8 cellular contexts compared by ENCODE assay signal in genomic region chr11:13669544-13670488, GRCh38. TPM values are rescaled to one million over a fixed set of nuclear protein-coding genes. Genes with fewer than 3 reads are reported as not detected.
DNase-seq lines count a peak whose midpoint lies in the region; ATAC-seq and TF ChIP-seq lines count a peak whose summit lies in the region.

No MANE protein-coding gene starts in this region.

- H3K27ac ChIP-seq in left lung, result peak overlapping the region; percentile 91 to 97
- H3K27ac ChIP-seq in urinary bladder (ENCODE audit: low read depth), result peak overlapping the region; percentile 80

- H3K9me3 Mint-ChIP-seq in activated naive CD8-positive, alpha-beta T cell treated with anti-CD3 and anti-CD28 coated beads, Interleukin-2, amount 50 U/mL, for 24 hours, result no peaks in the 10 kb centered on the region

- H3K4me1 ChIP-seq in HAP-1, result peaks cover 19% of the 10 kb centered on the region
- H3K4me1 ChIP-seq in left lung, result peaks cover 12 to 61% of the 10 kb centered on the region in 2 donors
- H3K4me1 ChIP-seq in urinary bladder (ENCODE audit: insufficient read depth), result peaks cover 2% of the 10 kb centered on the region

- CTCF ChIA-PET in AG04449 (lab: Yijun Ruan, JAX), result interaction anchor here (1.4 kb wide), 1 partner anchor 25 kb away, joined by 3 read pairs; no protein-coding TSS in a partner anchor

- peaks cover 53% of the 10 kb centered on the region for H3K4me1 Mint-ChIP-seq in activated naive CD8-positive, alpha-beta T cell treated with anti-CD3 and anti-CD28 coated beads, Interleukin-2, amount 50 U/mL, for 24 hours

- in situ Hi-C loops in HAP-1 (cut with MboI; ENCODE audit: low sequenced_read_pairs), result no loop called here

- H3K4me3 ChIP-seq in AG04449 (ENCODE audit: low read depth, low read length), result peak overlapping the region; percentile 75
- peak overlapping the region; percentile 71 for H3K4me3 ChIP-seq in HAP-1
- peak overlapping the region; percentile 88 to 97 for H3K4me3 ChIP-seq in left lung
- peak overlapping the region; percentile 93 for H3K4me3 ChIP-seq in urinary bladder (ENCODE audit: low read depth, low read length)

- intact Hi-C loops in left lung (cut with DNase I), result no loop called here

- POLR2A ChIA-PET in AG04449 (lab: Yijun Ruan, JAX), result interaction anchor here (1.2 kb wide), 1 partner anchor 206 kb away, joined by 5 read pairs; the partner anchor contains the start of gene BTBD10

- H3K27me3 ChIP-seq in HAP-1 (ENCODE audit: low read depth) (no peaks in the 10 kb centered on the region), left lung (no peaks in the 10 kb centered on the region)

- TF ChIP-seq CTCF in AG04449 (IDR thresholded peaks at IDR 0.05; ENCODE audit: insufficient read depth, low read length, missing control alignments), result no peak
- no peak for TF ChIP-seq CTCF in left lung (IDR thresholded peaks at IDR 0.05)

- no peak for ATAC-seq in activated naive CD8-positive, alpha-beta T cell treated with anti-CD3 and anti-CD28 coated beads, Interleukin-2, amount 50 U/mL, for 24 hours
- ATAC-seq in left lung (no peak), GM18502 (IDR thresholded peaks at IDR 0.05; ENCODE audit: poor library complexity, unreplicated experiment) (no peak)

- H3K9me3 ChIP-seq in HAP-1 (peaks cover 2% of the 10 kb centered on the region; the same call in 1 of the 2 replicates), left lung (no peaks in the 10 kb centered on the region)

- H3K27ac Mint-ChIP-seq in activated naive CD8-positive, alpha-beta T cell treated with anti-CD3 and anti-CD28 coated beads, Interleukin-2, amount 50 U/mL, for 24 hours, result peak overlapping the region; percentile 93

- peaks cover 26% of the 10 kb centered on the region for H3K36me3 Mint-ChIP-seq in activated naive CD8-positive, alpha-beta T cell treated with anti-CD3 and anti-CD28 coated beads, Interleukin-2, amount 50 U/mL, for 24 hours (ENCODE audit: low read depth)

- DNase-seq in AG04449 (ENCODE audit: low read depth, low spot score), result no peak
- no peak for DNase-seq in HAP-1 (ENCODE audit: low spot score in 2 of 2)
- no peak for DNase-seq in activated naive CD8-positive, alpha-beta T cell treated with anti-CD3 and anti-CD28 coated beads, Interleukin-2, amount 50 U/mL, for 24 hours
- DNase-seq in left lung, result no peak
- no peak for DNase-seq in SW 1271 (lab: John Stamatoyannopoulos, UW)
- no peak for DNase-seq in iPS-NIHi7 (ENCODE audit: extremely low spot score)

- 67% methylated on average over 18 of the region's 18 CpGs for WGBS in urinary bladder

- no peaks in the 10 kb centered on the region for H3K27me3 Mint-ChIP-seq in activated naive CD8-positive, alpha-beta T cell treated with anti-CD3 and anti-CD28 coated beads, Interleukin-2, amount 50 U/mL, for 24 hours

- H3K4me3 Mint-ChIP-seq in activated naive CD8-positive, alpha-beta T cell treated with anti-CD3 and anti-CD28 coated beads, Interleukin-2, amount 50 U/mL, for 24 hours, result peak overlapping the region; percentile 97

- H3K36me3 ChIP-seq in HAP-1 (replicated peaks) (no peaks in the 10 kb centered on the region), left lung (no peaks in the 10 kb centered on the region), urinary bladder (ENCODE audit: insufficient read depth) (no peaks in the 10 kb centered on the region)

RNA-seq across cellular contexts. Expression of gene FAR1, which starts 1.3 kb away (rescaled TPM):
- 10 to 100 TPM; 51.0 to 69.2 TPM for total RNA-seq in left lung
- 151 TPM for total RNA-seq in urinary bladder
- 26.2 TPM for polyA plus RNA-seq in urinary bladder
